8 cellular contexts compared by ENCODE assay signal in genomic region chr17:21282231-21282630, GRCh38. TPM values are rescaled to one million over a fixed set of nuclear protein-coding genes. Genes with fewer than 3 reads are reported as not detected.
DNase-seq lines count a peak whose midpoint lies in the region; ATAC-seq and TF ChIP-seq lines count a peak whose summit lies in the region.

No MANE protein-coding gene starts in this region.

- intact Hi-C loops in activated B cell treated with CpG ODN at 0.5 μM for 24 hours (cut with micrococcal nuclease): loop anchor here (10.0 kb wide), 2 partner anchors 1307 to 1907 kb away; partner anchors contain the start of genes AKAP10 and MAPK7

- no peaks in the 10 kb centered on the region for H3K9me3 Mint-ChIP-seq in activated naive CD8-positive, alpha-beta T cell treated with anti-CD3 and anti-CD28 coated beads, Interleukin-2, amount 10 ng/mL, durations not matched to agents 7 days and 5 days
- H3K9me3 Mint-ChIP-seq in activated naive CD8-positive, alpha-beta T cell treated with anti-CD3 and anti-CD28 coated beads for 36 hours: no peaks in the 10 kb centered on the region
- H3K9me3 Mint-ChIP-seq in activated B cell treated with CpG ODN at 0.5 μM for 24 hours: no peaks in the 10 kb centered on the region
- no peaks in the 10 kb centered on the region for H3K9me3 Mint-ChIP-seq in type B pancreatic cell

- POLR2A ChIA-PET in activated naive CD8-positive, alpha-beta T cell treated with anti-CD3 and anti-CD28 coated beads, Interleukin-2, amount 10 ng/mL, durations not matched to agents 7 days and 5 days (lab: Charles Lee): no interaction called here
- POLR2A ChIA-PET in activated B cell treated with CpG ODN at 0.5 μM for 24 hours (lab: Charles Lee): no interaction called here

- CTCF ChIA-PET in activated B cell treated with CpG ODN at 0.5 μM for 24 hours (lab: Charles Lee): interaction anchor here (1.0 to 7.8 kb wide), 2 partner anchors 232 to 239 kb away, joined by 3 to 81 read pairs; partner anchors contain the start of gene USP22

- no peaks in the 10 kb centered on the region for H3K27me3 Mint-ChIP-seq in activated naive CD8-positive, alpha-beta T cell treated with anti-CD3 and anti-CD28 coated beads, Interleukin-2, amount 10 ng/mL, durations not matched to agents 7 days and 5 days
- no peaks in the 10 kb centered on the region for H3K27me3 Mint-ChIP-seq in activated naive CD8-positive, alpha-beta T cell treated with anti-CD3 and anti-CD28 coated beads for 36 hours
- H3K27me3 Mint-ChIP-seq in activated B cell treated with CpG ODN at 0.5 μM for 24 hours (no peaks in the 10 kb centered on the region), type B pancreatic cell (peaks cover 33% of the 10 kb centered on the region)

- no peak for TF ChIP-seq CTCF in activated B cell treated with CpG ODN at 0.5 μM for 24 hours (IDR thresholded peaks at IDR 0.05)
- TF ChIP-seq CTCF in type B pancreatic cell (conservative IDR thresholded peaks at IDR 0.05): no peak

- H3K36me3 Mint-ChIP-seq in activated naive CD8-positive, alpha-beta T cell treated with anti-CD3 and anti-CD28 coated beads, Interleukin-2, amount 10 ng/mL, durations not matched to agents 7 days and 5 days: peaks cover 2% of the 10 kb centered on the region
- peaks cover 17% of the 10 kb centered on the region for H3K36me3 Mint-ChIP-seq in activated naive CD8-positive, alpha-beta T cell treated with anti-CD3 and anti-CD28 coated beads for 36 hours
- H3K36me3 Mint-ChIP-seq in activated B cell treated with CpG ODN at 0.5 μM for 24 hours (ENCODE audit: low read depth): peaks cover 6% of the 10 kb centered on the region
- H3K36me3 Mint-ChIP-seq in type B pancreatic cell: no peaks in the 10 kb centered on the region

- H3K27ac Mint-ChIP-seq in activated naive CD8-positive, alpha-beta T cell treated with anti-CD3 and anti-CD28 coated beads, Interleukin-2, amount 10 ng/mL, durations not matched to agents 7 days and 5 days: peak overlapping the region; percentile 26
- H3K27ac Mint-ChIP-seq in activated naive CD8-positive, alpha-beta T cell treated with anti-CD3 and anti-CD28 coated beads for 36 hours: no peak overlapping the region
- H3K27ac Mint-ChIP-seq in activated B cell treated with CpG ODN at 0.5 μM for 24 hours (no peak overlapping the region), type B pancreatic cell (no peak overlapping the region)

- no peak for ATAC-seq in activated naive CD8-positive, alpha-beta T cell treated with anti-CD3 and anti-CD28 coated beads, Interleukin-2, amount 10 ng/mL, durations not matched to agents 7 days and 5 days (ENCODE audit: low read depth)
- ATAC-seq in activated B cell treated with CpG ODN at 0.5 μM for 24 hours (ENCODE audit: low read depth): no peak

- no peak for DNase-seq in activated naive CD8-positive, alpha-beta T cell treated with anti-CD3 and anti-CD28 coated beads, Interleukin-2, amount 10 ng/mL, durations not matched to agents 7 days and 5 days
- no peak for DNase-seq in activated naive CD8-positive, alpha-beta T cell treated with anti-CD3 and anti-CD28 coated beads for 36 hours
- DNase-seq in activated B cell treated with CpG ODN at 0.5 μM for 24 hours: no peak
- DNase-seq in iris pigment epithelial cell (ENCODE audit: low read depth): peak; percentile 95
- no peak for DNase-seq in type B pancreatic cell (ENCODE audit: extremely low spot score, unreplicated experiment)
- no peak for DNase-seq in SK-N-DZ (ENCODE audit: low spot score)
- DNase-seq in NCI-H2081 (lab: John Stamatoyannopoulos, UW): no peak
- no peak for DNase-seq in NCI-H510A (lab: John Stamatoyannopoulos, UW)

- peaks cover 46% of the 10 kb centered on the region for H3K4me1 Mint-ChIP-seq in activated naive CD8-positive, alpha-beta T cell treated with anti-CD3 and anti-CD28 coated beads, Interleukin-2, amount 10 ng/mL, durations not matched to agents 7 days and 5 days
- H3K4me1 Mint-ChIP-seq in activated naive CD8-positive, alpha-beta T cell treated with anti-CD3 and anti-CD28 coated beads for 36 hours: peaks cover 44% of the 10 kb centered on the region
- H3K4me1 Mint-ChIP-seq in activated B cell treated with CpG ODN at 0.5 μM for 24 hours (peaks cover 69% of the 10 kb centered on the region), type B pancreatic cell (ENCODE audit: unreplicated experiment) (peaks cover 13% of the 10 kb centered on the region)

- no peak overlapping the region for H3K4me3 Mint-ChIP-seq in activated naive CD8-positive, alpha-beta T cell treated with anti-CD3 and anti-CD28 coated beads, Interleukin-2, amount 10 ng/mL, durations not matched to agents 7 days and 5 days
- no peak overlapping the region for H3K4me3 Mint-ChIP-seq in activated naive CD8-positive, alpha-beta T cell treated with anti-CD3 and anti-CD28 coated beads for 36 hours
- H3K4me3 Mint-ChIP-seq in activated B cell treated with CpG ODN at 0.5 μM for 24 hours (peak overlapping the region; percentile 48), type B pancreatic cell (peak overlapping the region; percentile 82)

RNA-seq across cellular contexts. Expression of gene MAP2K3, which starts 2.3 kb away (rescaled TPM):
- 10 to 100 TPM; 53.6 to 56.8 TPM for total RNA-seq in activated naive CD8-positive, alpha-beta T cell treated with anti-CD3 and anti-CD28 coated beads, Interleukin-2, amount 10 ng/mL, durations not matched to agents 7 days and 5 days
- 100 to 1,000 TPM; 136 to 139 TPM for total RNA-seq in activated naive CD8-positive, alpha-beta T cell treated with anti-CD3 and anti-CD28 coated beads for 36 hours
- total RNA-seq in activated B cell treated with CpG ODN at 0.5 μM for 24 hours: 75.1 and 81.1 TPM in 2 replicates
- total RNA-seq in type B pancreatic cell (ENCODE audit: low replicate concordance): 23.6 and 27.5 TPM in 2 replicates
- 8.6 and 9.6 TPM in 2 replicates for polyA plus RNA-seq in SK-N-DZ (2014; cell fraction: cytosol; rRNA removed)
- polyA plus RNA-seq in SK-N-DZ (2014; cell fraction: nucleus; rRNA removed): 11.4 and 12.4 TPM in 2 replicates

RNA-seq across cellular contexts. Expression of gene NATD1, which starts 29.0 kb away (rescaled TPM):
- total RNA-seq in activated naive CD8-positive, alpha-beta T cell treated with anti-CD3 and anti-CD28 coated beads, Interleukin-2, amount 10 ng/mL, durations not matched to agents 7 days and 5 days: 1 to 10 TPM; 5.4 to 5.7 TPM
- total RNA-seq in activated naive CD8-positive, alpha-beta T cell treated with anti-CD3 and anti-CD28 coated beads for 36 hours: 1 to 10 TPM in 1 of 2 experiments, under 1 TPM in 1; 0.90 to 1.1 TPM
- total RNA-seq in activated B cell treated with CpG ODN at 0.5 μM for 24 hours: 1.5 and 1.7 TPM in 2 replicates
- 9.8 and 10.7 TPM in 2 replicates for total RNA-seq in type B pancreatic cell (ENCODE audit: low replicate concordance)
- polyA plus RNA-seq in SK-N-DZ (2014; cell fraction: cytosol; rRNA removed): 4.1 and 4.2 TPM in 2 replicates
- polyA plus RNA-seq in SK-N-DZ (2014; cell fraction: nucleus; rRNA removed): 2.5 and 5.0 TPM in 2 replicates

Comparison
In these comparisons a context has a peak if more than half of its experiments do, and no peak if none do; other contexts are left out.
1. H3K4me3 Mint-ChIP-seq: peak in activated B cell treated with CpG ODN at 0.5 μM for 24 hours (single experiment) and type B pancreatic cell (single experiment); none in activated naive CD8-positive, alpha-beta T cell treated with anti-CD3 and anti-CD28 coated beads, Interleukin-2, amount 10 ng/mL, durations not matched to agents 7 days and 5 days (single experiment) and activated naive CD8-positive, alpha-beta T cell treated with anti-CD3 and anti-CD28 coated beads for 36 hours (single experiment).